8 cellular contexts compared by ENCODE assay signal in the genomic region with DNA sequence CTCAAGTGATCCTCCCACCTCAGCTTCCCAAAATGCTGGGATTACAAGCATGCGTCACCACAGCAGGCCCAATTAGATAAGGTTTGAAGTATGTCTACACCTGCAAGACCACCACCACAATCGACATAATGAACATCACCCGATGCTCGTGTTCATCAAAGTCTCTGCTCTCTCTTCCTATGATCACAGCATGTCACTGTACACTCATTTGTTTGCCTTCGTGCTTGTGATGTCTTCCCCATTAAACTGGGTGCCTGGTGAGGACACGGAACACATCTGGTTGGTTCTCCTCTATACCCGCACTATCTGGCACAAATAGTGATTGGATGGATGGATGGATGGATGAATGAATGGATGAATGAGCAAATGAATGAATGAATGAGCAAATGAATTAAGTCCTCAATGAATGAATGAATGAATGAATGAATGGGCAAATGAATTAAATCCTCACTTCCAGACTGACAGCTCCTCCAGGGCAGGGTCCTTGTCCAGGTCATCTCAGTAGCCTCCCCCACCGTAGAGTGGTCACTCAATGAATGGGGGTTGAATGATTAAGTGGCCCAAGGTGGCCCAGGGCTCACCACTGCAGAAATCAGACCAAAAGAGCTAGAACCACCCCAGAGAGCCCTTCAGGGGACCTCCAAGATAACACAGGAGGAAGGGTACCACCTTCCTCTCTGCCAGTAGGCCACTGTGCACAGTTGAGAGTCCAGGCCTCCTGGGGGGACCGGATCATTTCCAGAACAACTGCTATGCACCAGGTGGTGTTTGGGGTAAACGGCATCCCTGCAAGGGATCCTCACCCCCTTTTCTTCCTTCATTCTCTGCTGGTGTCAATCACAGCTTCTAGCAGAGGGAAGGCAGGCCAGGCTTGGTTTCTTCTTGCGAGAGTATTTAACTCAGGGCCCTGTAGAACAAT. TPM values are rescaled to one million over a fixed set of nuclear protein-coding genes. Genes with fewer than 3 reads are reported as not detected.
A peak's percentile ranks its signal among the peaks of the same experiment; 100 is the strongest.
DNase-seq lines count a peak whose midpoint lies in the region; ATAC-seq and TF ChIP-seq lines count a peak whose summit lies in the region.

No MANE protein-coding gene starts in this region.

- no peaks in the 10 kb centered on the region for H3K9me3 Mint-ChIP-seq in activated naive CD4-positive, alpha-beta T cell treated with anti-CD3 and anti-CD28 coated beads, Interleukin-2, amount 50 U/mL, for 24 hours
- H3K9me3 Mint-ChIP-seq in chondrocyte (ENCODE audit: low read depth) = no peaks in the 10 kb centered on the region
- no peaks in the 10 kb centered on the region for H3K9me3 Mint-ChIP-seq in natural killer cell

- H3K27me3 Mint-ChIP-seq in activated naive CD4-positive, alpha-beta T cell treated with anti-CD3 and anti-CD28 coated beads, Interleukin-2, amount 50 U/mL, for 24 hours = no peaks in the 10 kb centered on the region
- H3K27me3 Mint-ChIP-seq in chondrocyte (ENCODE audit: low read depth) (no peaks in the 10 kb centered on the region), natural killer cell (ENCODE audit: low read depth in 2 of 2) (no peaks in the 10 kb centered on the region)

- no peak for ATAC-seq in natural killer cell
- ATAC-seq in GM18873 (IDR thresholded peaks at IDR 0.05; ENCODE audit: low FRiP score, unreplicated experiment) = no peak
- no peak for ATAC-seq in HG03108 (IDR thresholded peaks at IDR 0.05; ENCODE audit: unreplicated experiment)

- intact Hi-C loops in natural killer cell (cut with micrococcal nuclease) = no loop called here

- no peak for DNase-seq in activated naive CD4-positive, alpha-beta T cell treated with anti-CD3 and anti-CD28 coated beads, Interleukin-2, amount 50 U/mL, for 16 hours
- DNase-seq in SIG-M5 (lab: John Stamatoyannopoulos, UW) = peak; percentile 12
- DNase-seq in chondrocyte (ENCODE audit: low spot score) = no peak
- no peak for DNase-seq in natural killer cell
- DNase-seq in amygdala (lab: John Stamatoyannopoulos, UW) = no peak

- TF ChIP-seq CTCF in chondrocyte (IDR thresholded peaks at IDR 0.05) (no peak), natural killer cell (IDR thresholded peaks at IDR 0.05) (no peak)

- peaks cover 32% of the 10 kb centered on the region for H3K4me1 Mint-ChIP-seq in activated naive CD4-positive, alpha-beta T cell treated with anti-CD3 and anti-CD28 coated beads, Interleukin-2, amount 50 U/mL, for 24 hours
- H3K4me1 Mint-ChIP-seq in chondrocyte (ENCODE audit: low read depth) (peaks cover 18% of the 10 kb centered on the region), natural killer cell (peaks cover 39 to 44% of the 10 kb centered on the region in 2 donors)

- peak overlapping the region; percentile 95 for H3K4me3 Mint-ChIP-seq in activated naive CD4-positive, alpha-beta T cell treated with anti-CD3 and anti-CD28 coated beads, Interleukin-2, amount 50 U/mL, for 24 hours
- peak overlapping the region; percentile 98 for H3K4me3 Mint-ChIP-seq in chondrocyte (ENCODE audit: unreplicated experiment)
- H3K4me3 Mint-ChIP-seq in natural killer cell = peak overlapping the region; percentile 92

- peak overlapping the region; percentile 14 for H3K27ac Mint-ChIP-seq in activated naive CD4-positive, alpha-beta T cell treated with anti-CD3 and anti-CD28 coated beads, Interleukin-2, amount 50 U/mL, for 24 hours
- peak overlapping the region; percentile 94 for H3K27ac Mint-ChIP-seq in chondrocyte (ENCODE audit: unreplicated experiment)
- peak overlapping the region; percentile 95 for H3K27ac Mint-ChIP-seq in natural killer cell

- peaks cover 21% of the 10 kb centered on the region for H3K36me3 Mint-ChIP-seq in activated naive CD4-positive, alpha-beta T cell treated with anti-CD3 and anti-CD28 coated beads, Interleukin-2, amount 50 U/mL, for 24 hours
- peaks cover 36% of the 10 kb centered on the region for H3K36me3 Mint-ChIP-seq in chondrocyte (ENCODE audit: low read depth)
- H3K36me3 Mint-ChIP-seq in natural killer cell = peaks cover 15% of the 10 kb centered on the region

RNA-seq across cellular contexts. Expression of a gene that starts 4.9 kb away (rescaled TPM):
- total RNA-seq in chondrocyte = 3,228 to 5,289 TPM (median 5,211 TPM) in 3 replicates
- 1,000 to 10,000 TPM; 4,992 to 6,299 (median 6,160) TPM for total RNA-seq in natural killer cell

RNA-seq across cellular contexts. Expression of a gene that starts 11.9 kb away (rescaled TPM):
- total RNA-seq in chondrocyte = 18.0 to 18.8 TPM (median 18.6 TPM) in 3 replicates
- 10 to 100 TPM; 12.5 to 15.8 (median 12.8) TPM for total RNA-seq in natural killer cell

Comparison
In these comparisons a context has a peak if more than half of its experiments do, and no peak if none do; other contexts are left out.
1. H3K27ac Mint-ChIP-seq: peak in every context shown above with its lines; median percentile 95 in natural killer cell; 94 in chondrocyte; 14 in activated naive CD4-positive, alpha-beta T cell treated with anti-CD3 and anti-CD28 coated beads, Interleukin-2, amount 50 U/mL, for 24 hours.